ENCODE assay signal across 9 cellular contexts in genomic region chr10:89332718-89333281, GRCh38. TPM values are rescaled to one million over a fixed set of nuclear protein-coding genes. Genes with fewer than 3 reads are reported as not detected.
DNase-seq lines count a peak whose midpoint lies in the region; TF ChIP-seq lines count a peak whose summit lies in the region.
"Had no signal": no experiment of that assay in that cellular context is flagged by ENCODE, and none has a peak within 500 bp of the region (broad histone marks: within the 10 kb centered on the region; RNA-seq: fewer than 3 reads in every experiment).

No MANE protein-coding gene starts in this region.

- in situ Hi-C loops in ACHN (cut with HindIII; ENCODE audit: low pct_ligation_motif_present, low pct_unique_long_range_greater_than_20kb, low sequenced_read_pairs) = no loop called here

- peak overlapping the region in 1 of 2 experiments; percentile 58; a peak in 1 of 4 replicates for H3K27ac ChIP-seq in SK-N-SH (ENCODE audit: low read depth in 2 of 2, low read length in 1 of 2)
- peak overlapping the region in 19 of 21 experiments; percentile 17 to 90 (median 70) for H3K27ac ChIP-seq in skin epidermis
- H3K27ac ChIP-seq: cardiac muscle cell had no signal

- no peaks in the 10 kb centered on the region for H3K9me3 ChIP-seq in SK-N-SH

- TF ChIP-seq RAD21 in SK-N-SH (IDR thresholded peaks at IDR 0.05; ENCODE audit: low read length) = no peak

- H3K4me3 ChIP-seq in SK-N-SH (ENCODE audit: low read depth in 2 of 2, low read length in 1 of 2) (peak overlapping the region in 1 of 2 experiments; percentile 44; a peak in 2 of 4 replicates), fibroblast of the aortic adventitia (ENCODE audit: low read depth, low read length) (peak overlapping the region; percentile 64), skin epidermis (peak overlapping the region; percentile 14 to 40 (median 23))
- H3K4me3 ChIP-seq: cardiac muscle cell had no signal

- H3K36me3 ChIP-seq in SK-N-SH (replicated peaks in 1 of 2; ENCODE audit: control insufficient read depth in 1 of 2, insufficient read depth in 2 of 2, low read length in 1 of 2) = peaks cover 0 to 1% of the 10 kb centered on the region in 2 experiments
- H3K36me3 ChIP-seq: cardiac muscle cell had no signal

- POLR2A ChIA-PET in SK-N-SH (lab: Yijun Ruan, JAX) = no interaction called here

- peak overlapping the region; percentile 47; the same call in 1 of the 2 replicates for H3K9ac ChIP-seq in SK-N-SH

- H3K4me1 ChIP-seq in SK-N-SH (ENCODE audit: control insufficient read depth in 1 of 2, insufficient read depth in 2 of 2, low read depth in 1 of 2, low read length in 1 of 2) = peaks cover 0 to 31% of the 10 kb centered on the region in 2 experiments; a peak in 2 of 4 replicates

- CTCF ChIA-PET in SK-N-SH (lab: Yijun Ruan, JAX) = interaction anchor here (1.1 to 1.5 kb wide), 3 partner anchors 8 to 37 kb away, joined by 3 read pairs; no protein-coding TSS in a partner anchor

- no peaks in the 10 kb centered on the region for H3K9me2 ChIP-seq in SK-N-SH

- 73% methylated on average over 5 of the region's 5 CpGs for WGBS in SK-N-SH (ENCODE audit: low lambda C conversion rate)

- H4K20me1 ChIP-seq in SK-N-SH (ENCODE audit: insufficient read depth) = no peaks in the 10 kb centered on the region

- DNase-seq in ACHN (peak; percentile 32), GM20000 (ENCODE audit: low spot score) (peak; percentile 30), SK-N-SH (no peak), fibroblast of the aortic adventitia (ENCODE audit: low read depth) (no peak), cerebellum (ENCODE audit: low spot score) (no peak), NCI-H2196 (lab: John Stamatoyannopoulos, UW; ENCODE audit: unreplicated experiment) (no peak), DMS53 treated with DMSO at 0.1 percent for 48 hours (lab: John Stamatoyannopoulos, UW; ENCODE audit: unreplicated experiment) (no peak)

- H3K4me2 ChIP-seq in SK-N-SH = peak overlapping the region; percentile 71

- H3K79me2 ChIP-seq in SK-N-SH (ENCODE audit: insufficient read depth) = peaks cover 12% of the 10 kb centered on the region; the same call in 1 of the 2 replicates

- no peak for TF ChIP-seq CTCF in GM20000 (IDR thresholded peaks at IDR 0.05; ENCODE audit: extremely low read depth, missing control alignments)
- TF ChIP-seq CTCF in SK-N-SH (IDR thresholded peaks at IDR 0.05) = no peak
- no peak for TF ChIP-seq CTCF in fibroblast of the aortic adventitia (IDR thresholded peaks at IDR 0.05; ENCODE audit: insufficient read depth, low read length)

- H3K27me3 ChIP-seq in SK-N-SH (ENCODE audit: insufficient read depth) = no peaks in the 10 kb centered on the region
- H3K27me3 ChIP-seq: cardiac muscle cell had no signal

- no peak for TF ChIP-seq EP300 in SK-N-SH (IDR thresholded peaks at IDR 0.05; ENCODE audit: borderline replicate concordance in 1 of 2, low read depth in 1 of 2, low read length in 1 of 2)

- H2AFZ ChIP-seq in SK-N-SH (ENCODE audit: low read depth) = peak overlapping the region; percentile 17; the same call in 1 of the 2 replicates

- H3F3A ChIP-seq in SK-N-SH (replicated peaks; ENCODE audit: insufficient read depth) = peaks cover 8% of the 10 kb centered on the region

TF ChIP-seq in SK-N-SH, 30 proteins besides CTCF, POLR2A, EP300 and RAD21:
- TF ChIP-seq EZH2phosphoT487 (IDR thresholded peaks at IDR 0.05; ENCODE audit: borderline replicate concordance, low read depth) = no peak
- TF ChIP-seq USF1 (IDR thresholded peaks at IDR 0.05; ENCODE audit: borderline replicate concordance, low read depth) = no peak

RNA-seq across cellular contexts. Expression of gene IFIT3, which starts 5.0 kb away (rescaled TPM):
- 3.2 and 4.0 TPM in 2 replicates for polyA plus RNA-seq in SK-N-SH (2012; rRNA removed)
- polyA plus RNA-seq in SK-N-SH (2012; cell fraction: cytosol; rRNA removed) = 5.0 and 5.2 TPM in 2 replicates
- 0.95 and 1.5 TPM in 2 replicates for polyA plus RNA-seq in SK-N-SH (2012; cell fraction: nucleus; rRNA removed)
- total RNA-seq in fibroblast of the aortic adventitia (ENCODE audit: low replicate concordance) (23.1 and 88.3 TPM in 2 replicates), cerebellum (2.4 TPM)

RNA-seq across cellular contexts. Expression of gene IFIT2, which starts 31.0 kb away (rescaled TPM):
- 0.99 and 1.2 TPM in 2 replicates for polyA plus RNA-seq in SK-N-SH (2012; rRNA removed)
- polyA plus RNA-seq in SK-N-SH (2012; cell fraction: cytosol; rRNA removed) = 1.7 and 1.8 TPM in 2 replicates
- polyA plus RNA-seq in SK-N-SH (2012; cell fraction: nucleus; rRNA removed) = 0.48 and 1.1 TPM in 2 replicates
- total RNA-seq in fibroblast of the aortic adventitia (ENCODE audit: low replicate concordance) (7.6 and 30.7 TPM in 2 replicates), cerebellum (3.4 TPM)
- total RNA-seq: cardiac muscle cell had no signal

RNA-seq across cellular contexts. Expression of gene IFIT1B, which starts 45.1 kb away (rescaled TPM):
- 0.03 TPM in 1 of 2 replicates, not detected in the other for polyA plus RNA-seq in SK-N-SH (2012; rRNA removed)
- 0.01 TPM in 1 of 2 replicates, not detected in the other for polyA plus RNA-seq in SK-N-SH (2012; cell fraction: cytosol; rRNA removed)
- not detected in 2 replicates for polyA plus RNA-seq in SK-N-SH (2012; cell fraction: nucleus; rRNA removed)
- total RNA-seq in fibroblast of the aortic adventitia (ENCODE audit: low replicate concordance) = not detected in 2 replicates
- 0.82 TPM for total RNA-seq in cerebellum
- total RNA-seq: cardiac muscle cell had no signal

RNA-seq across cellular contexts. Expression of gene IFIT1, which starts 59.6 kb away (rescaled TPM):
- polyA plus RNA-seq in SK-N-SH (2012; rRNA removed) = 4.4 and 5.7 TPM in 2 replicates
- polyA plus RNA-seq in SK-N-SH (2012; cell fraction: cytosol; rRNA removed) = 6.1 and 7.6 TPM in 2 replicates
- 2.0 and 4.2 TPM in 2 replicates for polyA plus RNA-seq in SK-N-SH (2012; cell fraction: nucleus; rRNA removed)
- total RNA-seq in fibroblast of the aortic adventitia (ENCODE audit: low replicate concordance) (13.6 and 172 TPM in 2 replicates), cerebellum (5.1 TPM)

Comparison
In these comparisons a context has a peak if more than half of its experiments do, and no peak if none do; other contexts are left out.
1. DNase-seq: peak in ACHN (single experiment) and GM20000 (single experiment); none in SK-N-SH (single experiment), fibroblast of the aortic adventitia (single experiment), cerebellum (single experiment), NCI-H2196 (single experiment) and DMS53 treated with DMSO at 0.1 percent for 48 hours (single experiment).